Comparison of ENCODE assay signal across 26 cellular contexts in the genomic region with DNA sequence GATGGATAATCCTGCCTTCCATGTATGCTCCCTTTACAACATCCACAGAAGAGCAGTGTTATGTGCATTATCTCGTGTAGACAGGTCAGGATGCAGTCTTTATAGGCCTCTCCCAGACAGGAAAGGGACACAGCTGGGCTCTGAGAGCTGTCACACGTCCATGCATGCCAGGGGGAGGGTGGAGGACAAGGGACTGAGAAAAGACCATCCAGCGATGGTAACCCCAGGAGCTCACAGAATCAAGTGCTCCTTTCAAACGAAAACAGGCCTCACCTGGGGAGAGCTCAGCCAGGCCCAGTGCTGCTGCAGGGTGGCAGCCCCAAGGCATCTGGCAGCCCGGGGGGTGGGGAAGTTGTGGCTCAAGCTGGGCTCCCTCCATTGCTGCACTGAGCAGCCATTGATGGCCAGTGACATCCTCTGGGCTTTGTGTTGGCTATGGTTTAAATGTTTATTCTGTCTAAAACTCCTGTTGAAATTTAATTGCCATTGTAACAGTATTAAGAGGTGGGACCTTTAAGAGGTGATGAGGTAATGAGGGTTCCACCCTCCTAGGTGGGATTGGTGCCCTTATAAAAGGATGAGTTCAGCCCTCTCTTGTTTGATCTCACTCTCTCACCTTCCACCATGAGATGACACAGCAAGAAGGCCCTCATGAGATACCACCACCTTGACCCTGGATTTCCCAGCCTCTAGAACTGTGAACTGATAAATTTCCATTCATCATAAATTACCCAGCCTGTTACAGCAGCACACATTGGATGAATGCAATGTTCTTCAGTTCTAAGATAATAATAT.
"Had no signal": no experiment of that assay in that cellular context is flagged by ENCODE, and none has a peak within 500 bp of the region (broad histone marks: within the 10 kb centered on the region; RNA-seq: fewer than 3 reads in every experiment).

No MANE protein-coding gene starts in this region.

- H3K4me2 ChIP-seq: SK-N-SH, smooth muscle cell had no signal

- H3K27ac ChIP-seq: testis, WERI-Rb-1 had no signal

- H3K4me3 Mint-ChIP-seq: activated naive CD8-positive, alpha-beta T cell; activated T-cell treated with anti-CD3 and anti-CD28 coated beads, Interleukin-2, amount 50 U/mL, for 24 hours; central memory CD8-positive, alpha-beta T cell; endodermal cell; memory B cell; neural crest cell; stimulated activated naive B cell treated with anti-CD40 and anti-IgM and Interleukin-4, amounts not matched to agents 10 μg/mL and 1 μg/mL and 100 μg/mL, for 72 hours had no signal

- DNase-seq: activated CD4-positive, alpha-beta T cell treated with anti-CD3 and anti-CD28 coated beads for 1 hour; activated CD4-positive, alpha-beta T cell treated with anti-CD3 and anti-CD28 coated beads, Interleukin-2, amount 50 U/mL, for 1 hour; activated CD8-positive, alpha-beta memory T cell treated with anti-CD3 and anti-CD28 coated beads for 24 hours; activated CD8-positive, alpha-beta memory T cell treated with anti-CD3 and anti-CD28 coated beads, Interleukin-2, amount 50 U/mL, for 4 hours; activated naive CD4-positive, alpha-beta T cell; activated T-cell treated with anti-CD3 and anti-CD28 coated beads, Interleukin-2, amount 50 U/mL, for 24 hours; amniotic stem cell; endodermal cell; kidney; left ventricle myocardium superior; occipital lobe; sigmoid colon; SK-N-SH; stimulated activated CD4-positive, alpha-beta T cell treated with anti-CD3 and anti-CD28 coated beads, Interleukin-15, amount 100 ng/mL, for 24 hours; stimulated activated naive B cell treated with anti-CD40 and anti-IgM and Interleukin-4, amounts not matched to agents 10 μg/mL and 1 μg/mL and 100 μg/mL, for 72 hours; T-helper 2 cell; testis; trophoblast cell; WERI-Rb-1 had no signal

- H3K36me3 ChIP-seq: breast epithelium, WERI-Rb-1 had no signal

- ATAC-seq: left ventricle myocardium superior; stimulated activated naive B cell treated with anti-CD40 and anti-IgM and Interleukin-4, amounts not matched to agents 10 μg/mL and 1 μg/mL and 100 μg/mL, for 72 hours had no signal

- H3K9me3 Mint-ChIP-seq: activated T-cell treated with anti-CD3 and anti-CD28 coated beads, Interleukin-2, amount 50 U/mL, for 24 hours; activated T-helper 2 cell treated with anti-CD3 and anti-CD28 coated beads, Interferon-gamma antibody, Interleukin-2, Interleukin-4, amounts not matched to agents 10 μg/mL and 5 μg/mL and 100 μg/mL, durations not matched to agents 14 hours and 24 hours and 36 hours; central memory CD8-positive, alpha-beta T cell; endodermal cell; memory B cell; neural crest cell; stimulated activated naive B cell treated with anti-CD40 and anti-IgM and Interleukin-4, amounts not matched to agents 10 μg/mL and 1 μg/mL and 100 μg/mL, for 72 hours had no signal

- H3K4me1 ChIP-seq: breast epithelium had no signal

- H3K27ac Mint-ChIP-seq: activated naive CD8-positive, alpha-beta T cell; activated T-cell treated with anti-CD3 and anti-CD28 coated beads, Interleukin-2, amount 50 U/mL, for 24 hours; activated T-helper 2 cell treated with anti-CD3 and anti-CD28 coated beads, Interferon-gamma antibody, Interleukin-2, Interleukin-4, amounts not matched to agents 10 μg/mL and 5 μg/mL and 100 μg/mL, durations not matched to agents 14 hours and 24 hours and 36 hours; endodermal cell; memory B cell; stimulated activated naive B cell treated with anti-CD40 and anti-IgM and Interleukin-4, amounts not matched to agents 10 μg/mL and 1 μg/mL and 100 μg/mL, for 72 hours had no signal

- H3K36me3 Mint-ChIP-seq: activated naive CD8-positive, alpha-beta T cell; memory B cell; stimulated activated naive B cell treated with anti-CD40 and anti-IgM and Interleukin-4, amounts not matched to agents 10 μg/mL and 1 μg/mL and 100 μg/mL, for 72 hours had no signal

- H3K4me3 ChIP-seq: breast epithelium, sigmoid colon, smooth muscle cell, testis had no signal

- H3K9ac ChIP-seq: SK-N-SH had no signal

- H3K9me3 ChIP-seq: breast epithelium, sigmoid colon, SK-N-SH, testis had no signal

- H3K27me3 ChIP-seq: breast epithelium, sigmoid colon, testis had no signal
